Comparison of ENCODE assay signal across 23 cellular contexts in the genomic region with DNA sequence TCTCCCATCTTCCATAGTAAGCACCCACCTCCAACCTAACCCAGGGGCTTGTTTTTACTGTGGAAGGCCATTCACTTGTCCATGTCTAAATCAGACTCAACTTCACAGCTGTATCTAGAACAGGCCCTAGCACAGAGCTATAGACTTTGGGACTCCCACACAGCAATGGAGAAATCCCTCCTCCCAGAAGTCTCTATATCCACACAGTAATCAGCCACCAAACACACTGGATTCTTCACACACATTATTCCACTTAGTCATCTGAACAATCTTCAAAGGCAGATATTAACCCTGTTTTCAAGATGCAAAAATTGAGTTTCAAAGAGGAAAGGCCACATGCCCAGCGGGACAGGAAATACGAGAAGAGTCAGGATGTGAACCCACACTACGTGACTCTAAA.
DNase-seq lines count a peak whose midpoint lies in the region; ATAC-seq and TF ChIP-seq lines count a peak whose summit lies in the region.
"Had no signal": no experiment of that assay in that cellular context is flagged by ENCODE, and none has a peak within 500 bp of the region (broad histone marks: within the 10 kb centered on the region; RNA-seq: fewer than 3 reads in every experiment).

No MANE protein-coding gene starts in this region.

- no peak for ATAC-seq in HG02759 (IDR thresholded peaks at IDR 0.05; ENCODE audit: unreplicated experiment)
- ATAC-seq: lower lobe of right lung; stimulated activated effector memory CD8-positive, alpha-beta T cell treated with anti-CD3 and anti-CD28 coated beads, Interleukin-12 subunit alpha, Interleukin-12 subunit beta, amount 100 ng/mL, for 72 hours had no signal

- no peaks in the 10 kb centered on the region for H3K27me3 ChIP-seq in smooth muscle cell (ENCODE audit: low read depth)
- H3K27me3 ChIP-seq: MG63, neutrophil had no signal

- no peaks in the 10 kb centered on the region for H3K4me1 ChIP-seq in smooth muscle cell (ENCODE audit: low read depth)
- H3K4me1 ChIP-seq: lower lobe of right lung had no signal

- CTCF ChIA-PET in activated CD4-positive, alpha-beta T cell treated with anti-CD3 and anti-CD28 coated beads, Interleukin-2, amount 10 ng/mL, durations not matched to agents 7 days and 5 days (lab: Charles Lee) = no interaction called here

- H3K4me3 Mint-ChIP-seq in activated CD4-positive, alpha-beta T cell treated with anti-CD3 and anti-CD28 coated beads, Interleukin-2, amount 10 ng/mL, durations not matched to agents 24 days and 14 days = no peak overlapping the region
- H3K4me3 Mint-ChIP-seq in activated CD4-positive, alpha-beta T cell treated with anti-CD3 and anti-CD28 coated beads, Interleukin-2, amount 10 ng/mL, durations not matched to agents 7 days and 5 days = no peak overlapping the region
- peak overlapping the region; percentile 19 for H3K4me3 Mint-ChIP-seq in endothelial cell (ENCODE audit: unreplicated experiment)
- H3K4me3 Mint-ChIP-seq: activated CD4-positive, alpha-beta memory T cell treated with anti-CD3 and anti-CD28 coated beads, Interleukin-2, amount 10 ng/mL, durations not matched to agents 7 days and 5 days; activated naive CD4-positive, alpha-beta T cell treated with anti-CD3 and anti-CD28 coated beads, Interleukin-2, amount 10 ng/mL, durations not matched to agents 7 days and 5 days; CD8-positive, alpha-beta memory T cell; stimulated activated effector memory CD8-positive, alpha-beta T cell treated with anti-CD3 and anti-CD28 coated beads, Interleukin-12 subunit alpha, Interleukin-12 subunit beta, amount 100 ng/mL, for 72 hours had no signal

- no peaks in the 10 kb centered on the region for H3K9me3 Mint-ChIP-seq in activated CD4-positive, alpha-beta T cell treated with anti-CD3 and anti-CD28 coated beads, Interleukin-2, amount 10 ng/mL, durations not matched to agents 24 days and 14 days
- no peaks in the 10 kb centered on the region for H3K9me3 Mint-ChIP-seq in activated CD4-positive, alpha-beta T cell treated with anti-CD3 and anti-CD28 coated beads, Interleukin-2, amount 10 ng/mL, durations not matched to agents 7 days and 5 days
- H3K9me3 Mint-ChIP-seq in endothelial cell (ENCODE audit: unreplicated experiment) = no peaks in the 10 kb centered on the region
- H3K9me3 Mint-ChIP-seq: activated CD4-positive, alpha-beta memory T cell treated with anti-CD3 and anti-CD28 coated beads, Interleukin-2, amount 10 ng/mL, durations not matched to agents 7 days and 5 days; activated naive CD4-positive, alpha-beta T cell treated with anti-CD3 and anti-CD28 coated beads, Interleukin-2, amount 10 ng/mL, durations not matched to agents 7 days and 5 days; CD8-positive, alpha-beta memory T cell; stimulated activated effector memory CD8-positive, alpha-beta T cell treated with anti-CD3 and anti-CD28 coated beads, Interleukin-12 subunit alpha, Interleukin-12 subunit beta, amount 100 ng/mL, for 72 hours had no signal

- H3K9me3 ChIP-seq in smooth muscle cell (replicated peaks; ENCODE audit: low read depth) = no peaks in the 10 kb centered on the region
- H3K9me3 ChIP-seq: lower lobe of right lung, neutrophil, thoracic aorta had no signal

- no peaks in the 10 kb centered on the region for H3K36me3 Mint-ChIP-seq in activated CD4-positive, alpha-beta T cell treated with anti-CD3 and anti-CD28 coated beads, Interleukin-2, amount 10 ng/mL, durations not matched to agents 24 days and 14 days (ENCODE audit: low read depth)
- peaks cover 2% of the 10 kb centered on the region for H3K36me3 Mint-ChIP-seq in activated CD4-positive, alpha-beta T cell treated with anti-CD3 and anti-CD28 coated beads, Interleukin-2, amount 10 ng/mL, durations not matched to agents 7 days and 5 days (ENCODE audit: low read depth)
- H3K36me3 Mint-ChIP-seq in endothelial cell (ENCODE audit: low read depth, unreplicated experiment) = peaks cover 10% of the 10 kb centered on the region
- H3K36me3 Mint-ChIP-seq: activated naive CD4-positive, alpha-beta T cell treated with anti-CD3 and anti-CD28 coated beads, Interleukin-2, amount 10 ng/mL, durations not matched to agents 7 days and 5 days; stimulated activated effector memory CD8-positive, alpha-beta T cell treated with anti-CD3 and anti-CD28 coated beads, Interleukin-12 subunit alpha, Interleukin-12 subunit beta, amount 100 ng/mL, for 72 hours had no signal

- H2AFZ ChIP-seq in smooth muscle cell (ENCODE audit: low read depth) = no peak overlapping the region

- H3K4me1 Mint-ChIP-seq in activated CD4-positive, alpha-beta T cell treated with anti-CD3 and anti-CD28 coated beads, Interleukin-2, amount 10 ng/mL, durations not matched to agents 24 days and 14 days = peaks cover 32% of the 10 kb centered on the region
- peaks cover 9% of the 10 kb centered on the region for H3K4me1 Mint-ChIP-seq in activated CD4-positive, alpha-beta T cell treated with anti-CD3 and anti-CD28 coated beads, Interleukin-2, amount 10 ng/mL, durations not matched to agents 7 days and 5 days
- H3K4me1 Mint-ChIP-seq in endothelial cell (ENCODE audit: unreplicated experiment) = peaks cover 8% of the 10 kb centered on the region
- H3K4me1 Mint-ChIP-seq: CD8-positive, alpha-beta memory T cell had no signal

- no peak overlapping the region for H3K4me3 ChIP-seq in smooth muscle cell
- H3K4me3 ChIP-seq: lower lobe of right lung, MG63, thoracic aorta had no signal

- no peaks in the 10 kb centered on the region for H3K36me3 ChIP-seq in smooth muscle cell (ENCODE audit: low read depth)
- H3K36me3 ChIP-seq: lower lobe of right lung, neutrophil, thoracic aorta had no signal

- intact Hi-C loops in activated CD4-positive, alpha-beta T cell treated with anti-CD3 and anti-CD28 coated beads, Interleukin-2, amount 10 ng/mL, durations not matched to agents 24 days and 14 days (cut with micrococcal nuclease) = no loop called here

- peak overlapping the region; percentile 66 for H3K27ac Mint-ChIP-seq in activated CD4-positive, alpha-beta T cell treated with anti-CD3 and anti-CD28 coated beads, Interleukin-2, amount 10 ng/mL, durations not matched to agents 24 days and 14 days
- no peak overlapping the region for H3K27ac Mint-ChIP-seq in activated CD4-positive, alpha-beta T cell treated with anti-CD3 and anti-CD28 coated beads, Interleukin-2, amount 10 ng/mL, durations not matched to agents 7 days and 5 days
- no peak overlapping the region for H3K27ac Mint-ChIP-seq in endothelial cell (ENCODE audit: unreplicated experiment)
- H3K27ac Mint-ChIP-seq: activated CD4-positive, alpha-beta memory T cell treated with anti-CD3 and anti-CD28 coated beads, Interleukin-2, amount 10 ng/mL, durations not matched to agents 7 days and 5 days; activated naive CD4-positive, alpha-beta T cell treated with anti-CD3 and anti-CD28 coated beads, Interleukin-2, amount 10 ng/mL, durations not matched to agents 7 days and 5 days; CD8-positive, alpha-beta memory T cell; stimulated activated effector memory CD8-positive, alpha-beta T cell treated with anti-CD3 and anti-CD28 coated beads, Interleukin-12 subunit alpha, Interleukin-12 subunit beta, amount 100 ng/mL, for 72 hours had no signal

- TF ChIP-seq CTCF in endothelial cell (IDR thresholded peaks at IDR 0.05; ENCODE audit: unreplicated experiment) (no peak), smooth muscle cell (IDR thresholded peaks at IDR 0.05; ENCODE audit: borderline replicate concordance, insufficient read depth, poor library complexity, severe bottlenecking) (no peak)

- POLR2A ChIA-PET in activated CD4-positive, alpha-beta T cell treated with anti-CD3 and anti-CD28 coated beads, Interleukin-2, amount 10 ng/mL, durations not matched to agents 7 days and 5 days (lab: Charles Lee) = no interaction called here

- DNase-seq in activated CD4-positive, alpha-beta T cell treated with anti-CD3 and anti-CD28 coated beads, Interleukin-2, amount 10 ng/mL, durations not matched to agents 24 days and 14 days = no peak
- no peak for DNase-seq in activated CD4-positive, alpha-beta T cell treated with anti-CD3 and anti-CD28 coated beads, Interleukin-2, amount 10 ng/mL, durations not matched to agents 7 days and 5 days
- DNase-seq in RPMI7951 (ENCODE audit: low read depth) (peak; percentile 40), endothelial cell (ENCODE audit: low spot score) (no peak), smooth muscle cell (lab: John Stamatoyannopoulos, UW; ENCODE audit: unreplicated experiment) (no peak), OCI-M1 (lab: John Stamatoyannopoulos, UW) (no peak)
- DNase-seq in activated CD4-positive, CD25-positive, alpha-beta regulatory T cell treated with anti-CD3 and anti-CD28 coated beads, Interleukin-2, amount 50 U/mL, for 72 hours = no peak
- DNase-seq: 8988T; activated CD4-positive, alpha-beta memory T cell treated with anti-CD3 and anti-CD28 coated beads, Interleukin-2, amount 10 ng/mL, durations not matched to agents 7 days and 5 days; activated naive CD4-positive, alpha-beta T cell treated with anti-CD3 and anti-CD28 coated beads, Interleukin-2, amount 10 ng/mL, durations not matched to agents 7 days and 5 days; activated T-cell treated with anti-CD3 and anti-CD28 coated beads, Interleukin-2, amount 50 U/mL, for 1 hour; CD8-positive, alpha-beta memory T cell; cerebellar nuclear complex; lower lobe of right lung; MG63; NCI-H1436; NCI-H510A treated with DMSO at 0.1 percent for 48 hours; stimulated activated CD4-positive, alpha-beta T cell treated with anti-CD3 and anti-CD28 coated beads, Interleukin-1b, Interleukin-23, amount 100 ng/mL, for 48 hours had no signal

- H3F3A ChIP-seq in smooth muscle cell (ENCODE audit: low read depth) = peaks cover 4% of the 10 kb centered on the region

- H3K9ac ChIP-seq in smooth muscle cell (ENCODE audit: low read depth) = no peak overlapping the region

- H3K27me3 Mint-ChIP-seq in activated CD4-positive, alpha-beta T cell treated with anti-CD3 and anti-CD28 coated beads, Interleukin-2, amount 10 ng/mL, durations not matched to agents 24 days and 14 days = peaks cover 2% of the 10 kb centered on the region
- no peaks in the 10 kb centered on the region for H3K27me3 Mint-ChIP-seq in activated CD4-positive, alpha-beta T cell treated with anti-CD3 and anti-CD28 coated beads, Interleukin-2, amount 10 ng/mL, durations not matched to agents 7 days and 5 days
- H3K27me3 Mint-ChIP-seq in endothelial cell (ENCODE audit: unreplicated experiment) = no peaks in the 10 kb centered on the region

- H3K79me2 ChIP-seq in smooth muscle cell (ENCODE audit: low read depth) = peaks cover 24% of the 10 kb centered on the region

- H3K4me2 ChIP-seq in smooth muscle cell = peak overlapping the region; percentile 10

- peak overlapping the region; percentile 32 for H3K27ac ChIP-seq in smooth muscle cell (ENCODE audit: low read depth)
- H3K27ac ChIP-seq: lower lobe of right lung, neutrophil, thoracic aorta, VCaP had no signal

- peaks cover 37% of the 10 kb centered on the region for H4K20me1 ChIP-seq in smooth muscle cell (ENCODE audit: low read depth)

- WGBS in smooth muscle cell (ENCODE audit: low lambda C conversion rate) = 33% methylated on average over 3 of the region's 3 CpGs
